Comparison of ENCODE assay signal across 10 cellular contexts in the genomic region with DNA sequence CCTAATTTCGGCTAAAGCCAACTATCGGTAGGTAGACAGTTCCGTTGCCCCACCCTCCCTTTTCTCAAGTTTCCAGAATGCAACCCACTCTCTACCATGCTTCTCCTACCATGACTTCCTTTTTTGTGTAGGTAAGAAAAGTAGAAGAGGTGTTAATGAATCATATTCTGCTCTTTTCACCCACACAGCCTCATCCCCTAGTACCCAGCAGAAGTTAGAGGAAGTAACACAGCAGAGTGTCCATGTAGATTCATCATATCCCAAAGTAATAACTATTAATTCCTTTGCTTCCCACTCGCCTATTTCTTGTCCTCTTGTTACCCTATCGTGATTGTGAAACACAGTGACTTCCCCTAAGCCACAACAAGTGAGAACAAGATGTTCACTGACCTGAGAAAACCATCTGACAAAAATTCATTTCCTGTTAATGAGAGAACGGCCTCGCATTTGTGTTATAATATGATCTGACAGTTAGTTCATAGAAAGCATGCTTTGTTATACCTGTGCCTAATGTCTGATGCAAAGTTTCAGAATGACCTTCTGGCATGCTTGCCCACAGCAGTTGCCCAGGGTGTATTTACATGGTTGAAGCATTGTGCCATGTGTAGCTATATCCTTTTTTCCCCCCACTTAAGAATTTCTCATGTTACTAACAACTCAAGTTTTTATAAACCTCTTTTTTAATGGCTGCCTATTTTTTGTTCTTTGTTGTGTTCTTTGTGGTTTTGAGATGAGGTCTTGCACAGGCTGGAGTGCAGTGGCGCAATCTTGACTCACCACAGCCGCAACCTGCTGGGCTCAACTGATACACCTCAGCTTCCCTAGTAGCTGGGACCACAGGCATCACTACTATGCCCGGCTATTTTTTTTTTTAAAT.
DNase-seq lines count a peak whose midpoint lies in the region; ATAC-seq lines count a peak whose summit lies in the region.
"Had no signal": no experiment of that assay in that cellular context is flagged by ENCODE, and none has a peak within 500 bp of the region (broad histone marks: within the 10 kb centered on the region; RNA-seq: fewer than 3 reads in every experiment).

No MANE protein-coding gene starts in this region.

- H3K4me3 Mint-ChIP-seq in activated CD4-positive, alpha-beta T cell treated with anti-CD3 and anti-CD28 coated beads for 36 hours = peak overlapping the region; percentile 43
- peak overlapping the region; percentile 64 to 67 for H3K4me3 Mint-ChIP-seq in effector memory CD8-positive, alpha-beta T cell

- peak; percentile 39 for DNase-seq in NK-92 treated with Interleukin-12 subunit alpha and Interleukin-12 subunit beta, amount 100 ng/mL, for 24 hours (lab: John Stamatoyannopoulos, UW)
- DNase-seq in NK-92 (lab: John Stamatoyannopoulos, UW; ENCODE audit: unreplicated experiment) (no peak), Karpas-422 (no peak), cortex of kidney (lab: John Stamatoyannopoulos, UW) (no peak)
- DNase-seq in activated CD4-positive, alpha-beta T cell treated with anti-CD3 and anti-CD28 coated beads for 36 hours = peak; percentile 78
- peak; percentile 51 to 62 (median 62) for DNase-seq in effector memory CD8-positive, alpha-beta T cell
- peak; percentile 52 to 63 for DNase-seq in stimulated activated CD4-positive, alpha-beta T cell treated with anti-CD3 and anti-CD28 coated beads, Interleukin-2, amount 100 ng/mL, for 24 hours

- no peak overlapping the region for H3K9ac ChIP-seq in Karpas-422 (ENCODE audit: low read length)

- peaks cover 18% of the 10 kb centered on the region for H3K36me3 Mint-ChIP-seq in activated CD4-positive, alpha-beta T cell treated with anti-CD3 and anti-CD28 coated beads for 36 hours (ENCODE audit: low read depth)
- peaks cover 28% of the 10 kb centered on the region for H3K36me3 Mint-ChIP-seq in effector memory CD8-positive, alpha-beta T cell (ENCODE audit: insufficient read depth)

- intact Hi-C loops in activated CD4-positive, alpha-beta T cell treated with anti-CD3 and anti-CD28 coated beads for 36 hours (cut with DNase I, micrococcal nuclease) = loop anchor here (1.0 to 10.0 kb wide), 5 partner anchors 36 to 304 kb away; partner anchors contain the start of genes RAP1GDS1 (in 2 of the 2) and STPG2 (in 2 of the 2)

- no peaks in the 10 kb centered on the region for H3K27me3 Mint-ChIP-seq in activated CD4-positive, alpha-beta T cell treated with anti-CD3 and anti-CD28 coated beads for 36 hours
- H3K27me3 Mint-ChIP-seq in effector memory CD8-positive, alpha-beta T cell = no peaks in the 10 kb centered on the region

- H3K36me3 ChIP-seq in Karpas-422 (ENCODE audit: insufficient read depth, low read length) = peaks cover 16% of the 10 kb centered on the region; the same call in 1 of the 2 replicates
- H3K36me3 ChIP-seq: adrenal gland had no signal

- H3K4me1 ChIP-seq in Karpas-422 (ENCODE audit: low read length) = peaks cover 14% of the 10 kb centered on the region
- H3K4me1 ChIP-seq: A549 had no signal

- H2AFZ ChIP-seq in Karpas-422 (ENCODE audit: low read length) = no peak overlapping the region

- no peak overlapping the region for H3K4me3 ChIP-seq in Karpas-422 (ENCODE audit: low read length)
- H3K4me3 ChIP-seq: A549, adrenal gland had no signal

- peaks cover 36% of the 10 kb centered on the region for H3K4me1 Mint-ChIP-seq in activated CD4-positive, alpha-beta T cell treated with anti-CD3 and anti-CD28 coated beads for 36 hours
- peaks cover 40 to 41% of the 10 kb centered on the region in 2 donors for H3K4me1 Mint-ChIP-seq in effector memory CD8-positive, alpha-beta T cell (ENCODE audit: low read depth in 2 of 2)

- H3K27ac Mint-ChIP-seq in activated CD4-positive, alpha-beta T cell treated with anti-CD3 and anti-CD28 coated beads for 36 hours = peak overlapping the region; percentile 93
- H3K27ac Mint-ChIP-seq in effector memory CD8-positive, alpha-beta T cell = peak overlapping the region; percentile 77 to 86

- H3K27me3 ChIP-seq in Karpas-422 (ENCODE audit: low read length) = no peaks in the 10 kb centered on the region
- H3K27me3 ChIP-seq: adrenal gland had no signal

- H3K27ac ChIP-seq in Karpas-422 (ENCODE audit: low read length) = no peak overlapping the region
- H3K27ac ChIP-seq: A549 had no signal

- H3K9me3 ChIP-seq in Karpas-422 (ENCODE audit: low read length) = no peaks in the 10 kb centered on the region
- H3K9me3 ChIP-seq: A549, adrenal gland had no signal

- ATAC-seq in HG03442 (IDR thresholded peaks at IDR 0.05; ENCODE audit: unreplicated experiment) = peak; percentile 79
- peak; percentile 91 for ATAC-seq in activated CD4-positive, alpha-beta T cell treated with anti-CD3 and anti-CD28 coated beads for 36 hours
- ATAC-seq in effector memory CD8-positive, alpha-beta T cell (replicated peaks) = peak; percentile 92

- no peak overlapping the region for H3K4me2 ChIP-seq in Karpas-422 (ENCODE audit: low read depth, low read length, poor library complexity, severe bottlenecking)
- H3K4me2 ChIP-seq: A549 had no signal

- H3K9me2 ChIP-seq in Karpas-422 (replicated peaks; ENCODE audit: insufficient read depth, low read length) = no peaks in the 10 kb centered on the region

- CTCF ChIA-PET in activated CD4-positive, alpha-beta T cell treated with anti-CD3 and anti-CD28 coated beads for 36 hours (lab: Charles Lee) = interaction anchor here (0.6 to 2.0 kb wide), 6 partner anchors 13 to 1498 kb away, joined by 3 to 6 read pairs (median 3); no protein-coding TSS in a partner anchor

- H4K20me1 ChIP-seq in Karpas-422 (ENCODE audit: insufficient read depth, low read depth, low read length) = no peaks in the 10 kb centered on the region

- peaks cover 2% of the 10 kb centered on the region for H3K9me3 Mint-ChIP-seq in activated CD4-positive, alpha-beta T cell treated with anti-CD3 and anti-CD28 coated beads for 36 hours (ENCODE audit: low read depth)
- H3K9me3 Mint-ChIP-seq in effector memory CD8-positive, alpha-beta T cell = no peaks in the 10 kb centered on the region

- H3K79me2 ChIP-seq in Karpas-422 (ENCODE audit: low read length) = no peaks in the 10 kb centered on the region

- POLR2A ChIA-PET in activated CD4-positive, alpha-beta T cell treated with anti-CD3 and anti-CD28 coated beads for 36 hours (lab: Charles Lee) = interaction anchor here (0.6 to 0.7 kb wide), 3 partner anchors 186 to 1061 kb away, joined by 3 to 6 read pairs (median 5); partner anchors contain the start of gene RAP1GDS1

Comparison
In these comparisons a context has a peak if more than half of its experiments do, and no peak if none do; other contexts are left out.
1. DNase-seq: peak in NK-92 treated with Interleukin-12 subunit alpha and Interleukin-12 subunit beta, amount 100 ng/mL, for 24 hours (single experiment), activated CD4-positive, alpha-beta T cell treated with anti-CD3 and anti-CD28 coated beads for 36 hours (single experiment), effector memory CD8-positive, alpha-beta T cell (3 of 3) and stimulated activated CD4-positive, alpha-beta T cell treated with anti-CD3 and anti-CD28 coated beads, Interleukin-2, amount 100 ng/mL, for 24 hours (2 of 2); none in NK-92 (single experiment), Karpas-422 (single experiment) and cortex of kidney (single experiment).
2. Peak in every context shown above with its lines, with median percentiles within 50 percentile points of each other: ATAC-seq.